In the genomic region with DNA sequence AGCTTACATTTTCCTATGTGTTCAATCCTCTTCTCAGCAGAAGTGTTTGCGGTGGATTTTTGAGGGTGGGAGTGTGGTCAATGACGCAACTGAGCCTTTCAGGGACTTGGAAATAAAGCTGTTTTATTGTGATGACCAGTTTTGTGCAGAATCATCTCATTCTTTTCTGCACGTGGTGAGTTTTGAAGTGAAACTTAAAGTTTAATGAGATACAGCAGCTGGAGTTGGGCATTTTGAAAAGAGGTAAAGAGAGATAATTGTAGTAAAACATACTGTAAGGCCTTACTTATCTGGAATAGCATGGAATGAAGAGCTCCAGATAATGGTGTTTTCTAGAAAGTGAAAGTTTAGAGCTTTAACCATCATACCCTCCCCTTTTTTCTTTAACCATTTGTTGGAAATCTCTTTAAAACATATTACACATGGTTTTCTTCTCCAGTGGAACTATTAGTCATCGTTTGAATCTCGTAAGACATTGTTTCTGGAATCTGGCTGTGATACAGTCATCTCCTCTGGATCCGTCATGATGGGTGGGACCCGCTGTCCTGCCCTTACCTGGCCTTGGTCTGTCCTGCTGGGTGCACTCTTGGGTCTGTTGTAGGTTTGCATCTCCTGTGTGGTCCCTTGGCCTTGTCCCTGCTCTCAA, we compare ENCODE assay signal across 11 cellular contexts. TPM values are rescaled to one million over a fixed set of nuclear protein-coding genes. Genes with fewer than 3 reads are reported as not detected.
DNase-seq lines count a peak whose midpoint lies in the region; ATAC-seq and TF ChIP-seq lines count a peak whose summit lies in the region.
"Had no signal": no experiment of that assay in that cellular context is flagged by ENCODE, and none has a peak within 500 bp of the region (broad histone marks: within the 10 kb centered on the region; RNA-seq: fewer than 3 reads in every experiment).

No MANE protein-coding gene starts in this region.

- in situ Hi-C loops in brain microvascular endothelial cell (cut with HindIII; ENCODE audit: low pct_ligation_motif_present, low sequenced_read_pairs), result no loop called here

- CTCF ChIA-PET in activated CD4-positive, alpha-beta memory T cell treated with anti-CD3 and anti-CD28 coated beads for 36 hours (lab: Charles Lee), result interaction anchor here (1.2 to 1.6 kb wide), 2 partner anchors 10 to 199 kb away, joined by 3 to 5 read pairs; no protein-coding TSS in a partner anchor
- CTCF ChIA-PET in activated CD4-positive, alpha-beta memory T cell treated with anti-CD3 and anti-CD28 coated beads, Interleukin-2, amount 10 ng/mL, durations not matched to agents 7 days and 5 days (lab: Charles Lee), result interaction anchor here (0.9 kb wide), 1 partner anchor 203 kb away, joined by 3 read pairs; no protein-coding TSS in a partner anchor

- no peak overlapping the region for H2BK5ac ChIP-seq in mesendoderm (ENCODE audit: low read length)

- H3K4me3 ChIP-seq in brain microvascular endothelial cell (ENCODE audit: low read depth, low read length) (peak overlapping the region; percentile 22), mesendoderm (ENCODE audit: low read length) (no peak overlapping the region), vagina (peak overlapping the region in 1 of 2 donors; percentile 12)
- H3K4me3 ChIP-seq: gastrocnemius medialis had no signal

- H3K9me3 Mint-ChIP-seq in activated CD4-positive, alpha-beta memory T cell treated with anti-CD3 and anti-CD28 coated beads for 36 hours, result no peaks in the 10 kb centered on the region
- H3K9me3 Mint-ChIP-seq in activated CD4-positive, alpha-beta memory T cell treated with anti-CD3 and anti-CD28 coated beads, Interleukin-2, amount 10 ng/mL, durations not matched to agents 7 days and 5 days, result no peaks in the 10 kb centered on the region
- no peaks in the 10 kb centered on the region for H3K9me3 Mint-ChIP-seq in activated T-helper 1 cell treated with anti-CD3 and anti-CD28 coated beads, Interleukin-12 subunit alpha, Interleukin-12 subunit beta, Interleukin-2, Interleukin-4 antibody, amounts not matched to agents 30 ng/mL and 10 ng/mL and 1 ng/mL, durations not matched to agents 14 hours and 24 hours and 36 hours
- no peaks in the 10 kb centered on the region for H3K9me3 Mint-ChIP-seq in stimulated activated naive CD8-positive, alpha-beta T cell treated with anti-CD3 and anti-CD28 coated beads, Interleukin-15, amount 100 ng/mL, for 72 hours

- peak; percentile 37 for DNase-seq in activated CD4-positive, alpha-beta memory T cell treated with anti-CD3 and anti-CD28 coated beads for 36 hours
- DNase-seq in activated CD4-positive, alpha-beta memory T cell treated with anti-CD3 and anti-CD28 coated beads, Interleukin-2, amount 10 ng/mL, durations not matched to agents 7 days and 5 days, result no peak
- DNase-seq in brain microvascular endothelial cell (peak; percentile 57), mesendoderm (no peak), vagina (ENCODE audit: extremely low spot score in 2 of 2) (no peak)
- no peak for DNase-seq in activated T-helper 1 cell treated with anti-CD3 and anti-CD28 coated beads, Interleukin-12 subunit alpha, Interleukin-12 subunit beta, Interleukin-2, Interleukin-4 antibody, amounts not matched to agents 30 ng/mL and 10 ng/mL and 1 ng/mL, durations not matched to agents 14 hours and 24 hours and 36 hours (ENCODE audit: low spot score)
- no peak for DNase-seq in stimulated activated naive CD8-positive, alpha-beta T cell treated with anti-CD3 and anti-CD28 coated beads, Interleukin-15, amount 100 ng/mL, for 72 hours
- DNase-seq: activated naive CD4-positive, alpha-beta T cell; gastrocnemius medialis had no signal

- no peak overlapping the region for H3K56ac ChIP-seq in mesendoderm (ENCODE audit: low read length)

- H3K79me1 ChIP-seq in mesendoderm (ENCODE audit: low read length), result peaks cover 7% of the 10 kb centered on the region

- POLR2A ChIA-PET in activated CD4-positive, alpha-beta memory T cell treated with anti-CD3 and anti-CD28 coated beads for 36 hours (lab: Charles Lee), result interaction anchor here (1.3 to 1.6 kb wide), 2 partner anchors 16 to 19 kb away, joined by 5 to 7 read pairs; no protein-coding TSS in a partner anchor
- POLR2A ChIA-PET in activated CD4-positive, alpha-beta memory T cell treated with anti-CD3 and anti-CD28 coated beads, Interleukin-2, amount 10 ng/mL, durations not matched to agents 7 days and 5 days (lab: Charles Lee), result interaction anchor here (0.5 kb wide), 1 partner anchor 771 kb away, joined by 3 read pairs; no protein-coding TSS in a partner anchor

- WGBS in mesendoderm (ENCODE audit: extremely low coverage, insufficient coverage, low lambda C conversion rate), result no CpG with 5 or more reads among the region's 7 CpGs

- no peaks in the 10 kb centered on the region for H3K36me3 ChIP-seq in brain microvascular endothelial cell (replicated peaks)
- no peaks in the 10 kb centered on the region for H3K36me3 ChIP-seq in mesendoderm (ENCODE audit: control insufficient read depth, insufficient read depth, low read length)
- no peaks in the 10 kb centered on the region for H3K36me3 ChIP-seq in vagina
- H3K36me3 ChIP-seq: gastrocnemius medialis had no signal

- no peak overlapping the region for H3K9ac ChIP-seq in mesendoderm (ENCODE audit: low read length)

- no peak overlapping the region for H3K4me2 ChIP-seq in mesendoderm (ENCODE audit: low read length)

- no peak for TF ChIP-seq POLR2A in vagina (IDR thresholded peaks at IDR 0.05)

- H3K27ac Mint-ChIP-seq in activated CD4-positive, alpha-beta memory T cell treated with anti-CD3 and anti-CD28 coated beads for 36 hours, result no peak overlapping the region
- H3K27ac Mint-ChIP-seq in activated CD4-positive, alpha-beta memory T cell treated with anti-CD3 and anti-CD28 coated beads, Interleukin-2, amount 10 ng/mL, durations not matched to agents 7 days and 5 days, result no peak overlapping the region
- no peak overlapping the region for H3K27ac Mint-ChIP-seq in activated T-helper 1 cell treated with anti-CD3 and anti-CD28 coated beads, Interleukin-12 subunit alpha, Interleukin-12 subunit beta, Interleukin-2, Interleukin-4 antibody, amounts not matched to agents 30 ng/mL and 10 ng/mL and 1 ng/mL, durations not matched to agents 14 hours and 24 hours and 36 hours
- peak overlapping the region in 1 of 2 donors; percentile 54 for H3K27ac Mint-ChIP-seq in stimulated activated naive CD8-positive, alpha-beta T cell treated with anti-CD3 and anti-CD28 coated beads, Interleukin-15, amount 100 ng/mL, for 72 hours

- H3K9me3 ChIP-seq in vagina, result no peaks in the 10 kb centered on the region
- H3K9me3 ChIP-seq: gastrocnemius medialis had no signal

- H3K4me3 Mint-ChIP-seq in activated CD4-positive, alpha-beta memory T cell treated with anti-CD3 and anti-CD28 coated beads for 36 hours, result no peak overlapping the region
- no peak overlapping the region for H3K4me3 Mint-ChIP-seq in activated CD4-positive, alpha-beta memory T cell treated with anti-CD3 and anti-CD28 coated beads, Interleukin-2, amount 10 ng/mL, durations not matched to agents 7 days and 5 days
- H3K4me3 Mint-ChIP-seq in activated T-helper 1 cell treated with anti-CD3 and anti-CD28 coated beads, Interleukin-12 subunit alpha, Interleukin-12 subunit beta, Interleukin-2, Interleukin-4 antibody, amounts not matched to agents 30 ng/mL and 10 ng/mL and 1 ng/mL, durations not matched to agents 14 hours and 24 hours and 36 hours, result no peak overlapping the region
- H3K4me3 Mint-ChIP-seq in stimulated activated naive CD8-positive, alpha-beta T cell treated with anti-CD3 and anti-CD28 coated beads, Interleukin-15, amount 100 ng/mL, for 72 hours, result no peak overlapping the region

- H3K4me1 ChIP-seq in mesendoderm (ENCODE audit: control insufficient read depth, low read depth, low read length) (no peaks in the 10 kb centered on the region), vagina (peaks cover 16% of the 10 kb centered on the region)
- H3K4me1 ChIP-seq: gastrocnemius medialis had no signal

- ATAC-seq in GM19328 (IDR thresholded peaks at IDR 0.05; ENCODE audit: unreplicated experiment), result no peak
- ATAC-seq in stimulated activated naive CD8-positive, alpha-beta T cell treated with anti-CD3 and anti-CD28 coated beads, Interleukin-15, amount 100 ng/mL, for 72 hours, result no peak
- ATAC-seq: gastrocnemius medialis had no signal

- H3K27me3 Mint-ChIP-seq in activated CD4-positive, alpha-beta memory T cell treated with anti-CD3 and anti-CD28 coated beads for 36 hours, result no peaks in the 10 kb centered on the region
- H3K27me3 Mint-ChIP-seq in activated CD4-positive, alpha-beta memory T cell treated with anti-CD3 and anti-CD28 coated beads, Interleukin-2, amount 10 ng/mL, durations not matched to agents 7 days and 5 days, result peaks cover 5% of the 10 kb centered on the region
- peaks cover 26% of the 10 kb centered on the region for H3K27me3 Mint-ChIP-seq in activated T-helper 1 cell treated with anti-CD3 and anti-CD28 coated beads, Interleukin-12 subunit alpha, Interleukin-12 subunit beta, Interleukin-2, Interleukin-4 antibody, amounts not matched to agents 30 ng/mL and 10 ng/mL and 1 ng/mL, durations not matched to agents 14 hours and 24 hours and 36 hours (ENCODE audit: insufficient read depth)
- H3K27me3 Mint-ChIP-seq in stimulated activated naive CD8-positive, alpha-beta T cell treated with anti-CD3 and anti-CD28 coated beads, Interleukin-15, amount 100 ng/mL, for 72 hours, result peaks cover 7% of the 10 kb centered on the region

- no peak overlapping the region for H3K23ac ChIP-seq in mesendoderm (ENCODE audit: low read length)

- H3K36me3 Mint-ChIP-seq in activated CD4-positive, alpha-beta memory T cell treated with anti-CD3 and anti-CD28 coated beads for 36 hours, result no peaks in the 10 kb centered on the region
- H3K36me3 Mint-ChIP-seq in activated CD4-positive, alpha-beta memory T cell treated with anti-CD3 and anti-CD28 coated beads, Interleukin-2, amount 10 ng/mL, durations not matched to agents 7 days and 5 days (ENCODE audit: low read depth), result no peaks in the 10 kb centered on the region
- no peaks in the 10 kb centered on the region for H3K36me3 Mint-ChIP-seq in activated T-helper 1 cell treated with anti-CD3 and anti-CD28 coated beads, Interleukin-12 subunit alpha, Interleukin-12 subunit beta, Interleukin-2, Interleukin-4 antibody, amounts not matched to agents 30 ng/mL and 10 ng/mL and 1 ng/mL, durations not matched to agents 14 hours and 24 hours and 36 hours (ENCODE audit: low read depth)

- intact Hi-C loops in activated CD4-positive, alpha-beta memory T cell treated with anti-CD3 and anti-CD28 coated beads for 36 hours (cut with micrococcal nuclease), result no loop called here
- intact Hi-C loops in vagina (cut with DNase I), result no loop called here
- intact Hi-C loops in activated T-helper 1 cell treated with anti-CD3 and anti-CD28 coated beads, Interleukin-12 subunit alpha, Interleukin-12 subunit beta, Interleukin-2, Interleukin-4 antibody, amounts not matched to agents 30 ng/mL and 10 ng/mL and 1 ng/mL, durations not matched to agents 14 hours and 24 hours and 36 hours (cut with micrococcal nuclease), result no loop called here

- H2BK120ac ChIP-seq in mesendoderm (ENCODE audit: low read depth, low read length), result no peak overlapping the region

- peaks cover 27% of the 10 kb centered on the region for H3K79me2 ChIP-seq in mesendoderm (ENCODE audit: control insufficient read depth, insufficient read depth, low read length)

- peak overlapping the region; percentile 22 for H3K18ac ChIP-seq in mesendoderm (ENCODE audit: low read length)

- H3K4me1 Mint-ChIP-seq in activated CD4-positive, alpha-beta memory T cell treated with anti-CD3 and anti-CD28 coated beads for 36 hours (ENCODE audit: low read depth), result peaks cover 33% of the 10 kb centered on the region
- H3K4me1 Mint-ChIP-seq in activated CD4-positive, alpha-beta memory T cell treated with anti-CD3 and anti-CD28 coated beads, Interleukin-2, amount 10 ng/mL, durations not matched to agents 7 days and 5 days, result peaks cover 12% of the 10 kb centered on the region
- H3K4me1 Mint-ChIP-seq in activated T-helper 1 cell treated with anti-CD3 and anti-CD28 coated beads, Interleukin-12 subunit alpha, Interleukin-12 subunit beta, Interleukin-2, Interleukin-4 antibody, amounts not matched to agents 30 ng/mL and 10 ng/mL and 1 ng/mL, durations not matched to agents 14 hours and 24 hours and 36 hours (ENCODE audit: low read depth), result peaks cover 13% of the 10 kb centered on the region
- peaks cover 11% of the 10 kb centered on the region for H3K4me1 Mint-ChIP-seq in stimulated activated naive CD8-positive, alpha-beta T cell treated with anti-CD3 and anti-CD28 coated beads, Interleukin-15, amount 100 ng/mL, for 72 hours

- no peak overlapping the region for H3K4ac ChIP-seq in mesendoderm (ENCODE audit: low read depth, low read length)

- H3K27me3 ChIP-seq in brain microvascular endothelial cell (replicated peaks) (no peaks in the 10 kb centered on the region), mesendoderm (ENCODE audit: insufficient read depth, low read length, poor library complexity) (no peaks in the 10 kb centered on the region), vagina (no peaks in the 10 kb centered on the region)
- H3K27me3 ChIP-seq: gastrocnemius medialis had no signal

- H3K27ac ChIP-seq in brain microvascular endothelial cell (peak overlapping the region; percentile 28), mesendoderm (ENCODE audit: low read depth, low read length) (no peak overlapping the region), vagina (peak overlapping the region; percentile 47)
- H3K27ac ChIP-seq: gastrocnemius medialis, HL-60 had no signal

- no peak overlapping the region for H4K8ac ChIP-seq in mesendoderm (ENCODE audit: low read depth, low read length)

- no peak overlapping the region for H2AK5ac ChIP-seq in mesendoderm (ENCODE audit: low read length)

- no peak overlapping the region for H2BK15ac ChIP-seq in mesendoderm (replicated peaks; ENCODE audit: low read depth)

- no peak overlapping the region for H4K5ac ChIP-seq in mesendoderm (ENCODE audit: low read length)

- TF ChIP-seq CTCF in brain microvascular endothelial cell (IDR thresholded peaks at IDR 0.05; ENCODE audit: low read depth, low read length, missing control alignments) (no peak), vagina (IDR thresholded peaks at IDR 0.05) (no peak)

RNA-seq across cellular contexts. Expression of a gene that starts 29.6 kb away (rescaled TPM):
- total RNA-seq in activated CD4-positive, alpha-beta memory T cell treated with anti-CD3 and anti-CD28 coated beads for 36 hours, result 1 to 10 TPM; 3.7 to 4.9 TPM
- total RNA-seq in activated CD4-positive, alpha-beta memory T cell treated with anti-CD3 and anti-CD28 coated beads, Interleukin-2, amount 10 ng/mL, durations not matched to agents 7 days and 5 days, result under 1 TPM; 0.80 to 0.93 TPM
- polyA plus RNA-seq in mesendoderm (2013, experiment 1 of 2), result 14.8 TPM
- polyA plus RNA-seq in mesendoderm (2013, experiment 2 of 2), result 14.6 TPM
- total RNA-seq in vagina, result 14.2 TPM
- 0.29 and 0.49 TPM in 2 replicates for total RNA-seq in activated T-helper 1 cell treated with anti-CD3 and anti-CD28 coated beads, Interleukin-12 subunit alpha, Interleukin-12 subunit beta, Interleukin-2, Interleukin-4 antibody, amounts not matched to agents 30 ng/mL and 10 ng/mL and 1 ng/mL, durations not matched to agents 14 hours and 24 hours and 36 hours

Comparison
In these comparisons a context has a peak if more than half of its experiments do, and no peak if none do; other contexts are left out.
1. DNase-seq: peak in activated CD4-positive, alpha-beta memory T cell treated with anti-CD3 and anti-CD28 coated beads for 36 hours (single experiment) and brain microvascular endothelial cell (single experiment); none in activated CD4-positive, alpha-beta memory T cell treated with anti-CD3 and anti-CD28 coated beads, Interleukin-2, amount 10 ng/mL, durations not matched to agents 7 days and 5 days (single experiment), mesendoderm (single experiment), vagina (0 of 2), activated T-helper 1 cell treated with anti-CD3 and anti-CD28 coated beads, Interleukin-12 subunit alpha, Interleukin-12 subunit beta, Interleukin-2, Interleukin-4 antibody, amounts not matched to agents 30 ng/mL and 10 ng/mL and 1 ng/mL, durations not matched to agents 14 hours and 24 hours and 36 hours (single experiment) and stimulated activated naive CD8-positive, alpha-beta T cell treated with anti-CD3 and anti-CD28 coated beads, Interleukin-15, amount 100 ng/mL, for 72 hours (0 of 2).